Comparison of ENCODE assay signal across 33 cellular contexts in the genomic region with DNA sequence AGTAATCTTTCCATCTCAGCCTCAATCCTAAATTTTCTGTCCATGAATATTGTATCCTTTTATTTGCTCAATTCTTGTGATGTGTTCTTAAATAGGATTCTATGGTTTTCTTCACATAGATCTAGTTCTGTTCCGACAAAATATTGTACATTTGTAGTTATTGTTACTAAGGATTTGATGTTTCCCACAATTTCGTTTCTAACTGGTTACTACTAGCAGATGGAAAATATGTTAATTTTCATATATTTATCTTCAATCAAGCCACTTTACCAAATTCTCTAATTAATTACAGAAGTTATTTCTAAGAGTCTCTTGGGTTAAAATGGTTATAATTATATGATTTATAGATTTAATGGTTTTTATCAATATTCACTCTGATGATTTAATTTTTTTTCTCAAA.
"Had no signal": no experiment of that assay in that cellular context is flagged by ENCODE, and none has a peak within 500 bp of the region (broad histone marks: within the 10 kb centered on the region; RNA-seq: fewer than 3 reads in every experiment).

No MANE protein-coding gene starts in this region.

- ATAC-seq: activated naive CD4-positive, alpha-beta T cell treated with anti-CD3 and anti-CD28 coated beads, Interleukin-2, amount 50 U/mL, for 72 hours; activated naive CD8-positive, alpha-beta T cell treated with anti-CD3 and anti-CD28 coated beads, Interleukin-2, amount 50 U/mL, for 24 hours; activated T-cell treated with anti-CD3 and anti-CD28 coated beads, Interleukin-2, amount 50 U/mL, for 4 hours; activated T-cell treated with anti-CD3 and anti-CD28 coated beads, Interleukin-2, amount 50 U/mL, for 72 hours; activated T-helper 17 cell treated with anti-CD3 and anti-CD28 coated beads, Interleukin-2, amount 50 U/mL, for 72 hours; body of pancreas had no signal

- DNase-seq: activated effector memory CD4-positive, alpha-beta T cell treated with anti-CD3 and anti-CD28 coated beads, Interleukin-2, amount 50 U/mL, for 16 hours; activated effector memory CD4-positive, alpha-beta T cell treated with Interleukin-2 at 50 U/mL for 16 hours; activated gamma-delta T cell; activated gamma-delta T cell treated with Interleukin-2 at 50 U/mL for 16 hours; activated naive CD4-positive, alpha-beta T cell; activated naive CD4-positive, alpha-beta T cell treated with anti-CD3 and anti-CD28 coated beads for 36 hours; activated naive CD4-positive, alpha-beta T cell treated with anti-CD3 and anti-CD28 coated beads, Interleukin-2, amount 10 ng/mL, durations not matched to agents 7 days and 5 days; activated naive CD4-positive, alpha-beta T cell treated with anti-CD3 and anti-CD28 coated beads, Interleukin-2, amount 50 U/mL, for 16 hours; activated naive CD4-positive, alpha-beta T cell treated with Interleukin-2 at 50 U/mL for 16 hours; activated naive CD8-positive, alpha-beta T cell treated with anti-CD3 and anti-CD28 coated beads for 36 hours; activated naive CD8-positive, alpha-beta T cell treated with anti-CD3 and anti-CD28 coated beads, Interleukin-2, amount 10 ng/mL, durations not matched to agents 7 days and 5 days; activated naive CD8-positive, alpha-beta T cell treated with anti-CD3 and anti-CD28 coated beads, Interleukin-2, amount 50 U/mL, for 24 hours; activated T-cell treated with anti-CD3 and anti-CD28 coated beads, Interleukin-2, amount 50 U/mL, for 1 hour; activated T-cell treated with anti-CD3 and anti-CD28 coated beads, Interleukin-2, amount 50 U/mL, for 24 hours; activated T-cell treated with anti-CD3 and anti-CD28 coated beads, Interleukin-2, amount 50 U/mL, for 4 hours; activated T-cell treated with anti-CD3 and anti-CD28 coated beads, Interleukin-2, amount 50 U/mL, for 48 hours; activated T-cell treated with anti-CD3 and anti-CD28 coated beads, Interleukin-2, amount 50 U/mL, for 72 hours; adrenal gland; amniotic stem cell; amygdala; aorta; body of pancreas; brain microvascular endothelial cell; caudate nucleus; central memory CD4-positive, alpha-beta T cell; cerebellar nuclear complex had no signal

- H3K9me3 ChIP-seq: adrenal gland, ascending aorta, body of pancreas, breast epithelium had no signal

- H3K4me1 ChIP-seq: adrenal gland, ascending aorta, body of pancreas, breast epithelium had no signal

- H3K4me3 ChIP-seq: adrenal gland, ascending aorta, body of pancreas, breast epithelium, cardiac muscle cell had no signal

- H3K27me3 ChIP-seq: adrenal gland, ascending aorta, body of pancreas, brain microvascular endothelial cell, breast epithelium, cardiac muscle cell had no signal

- H3K27ac ChIP-seq: adrenal gland, ascending aorta, body of pancreas, brain microvascular endothelial cell, breast epithelium, cardiac muscle cell had no signal

- H3K36me3 ChIP-seq: adrenal gland, ascending aorta, brain microvascular endothelial cell, breast epithelium, cardiac muscle cell had no signal

- FAIRE-seq: astrocyte, bronchial epithelial cell had no signal
